28 cellular contexts compared by ENCODE assay signal in the genomic region with DNA sequence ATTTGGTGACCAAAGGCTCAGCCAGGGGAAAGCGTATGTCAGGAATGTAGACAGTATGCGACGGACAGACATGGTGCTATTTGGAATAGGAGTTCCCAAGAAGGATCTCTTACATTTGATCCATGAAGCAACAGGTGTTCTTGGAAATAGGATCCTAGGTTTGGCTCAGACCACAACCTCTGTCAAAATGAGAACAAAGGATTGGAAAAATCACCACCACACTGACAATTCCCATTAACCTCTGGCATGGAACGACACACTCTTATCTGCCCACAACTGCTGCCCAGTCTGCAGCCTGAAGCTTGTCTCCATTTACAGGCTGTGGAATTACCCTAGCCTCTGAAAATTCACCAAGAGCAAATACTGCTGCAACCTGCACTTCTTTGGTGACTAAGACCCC.
"Had no signal": no experiment of that assay in that cellular context is flagged by ENCODE, and none has a peak within 500 bp of the region (broad histone marks: within the 10 kb centered on the region; RNA-seq: fewer than 3 reads in every experiment).

No MANE protein-coding gene starts in this region.

- DNase-seq: activated CD4-positive, alpha-beta T cell treated with anti-CD3 and anti-CD28 coated beads for 48 hours; activated CD4-positive, alpha-beta T cell treated with anti-CD3 and anti-CD28 coated beads, Interleukin-2, amount 50 U/mL, for 48 hours; activated CD8-positive, alpha-beta memory T cell treated with anti-CD3 and anti-CD28 coated beads for 24 hours; activated effector memory CD4-positive, alpha-beta T cell treated with anti-CD3 and anti-CD28 coated beads, Interleukin-2, amount 50 U/mL, for 16 hours; activated naive CD4-positive, alpha-beta T cell treated with anti-CD3 and anti-CD28 coated beads for 36 hours; activated naive CD8-positive, alpha-beta T cell treated with anti-CD3 and anti-CD28 coated beads for 36 hours; adrenal gland; dermis blood vessel endothelial cell; effector CD4-positive, alpha-beta T cell; foreskin keratinocyte; left ventricle myocardium superior; mucosa of descending colon; naive B cell; nucleus accumbens; pancreas; sigmoid colon; stimulated activated CD4-positive, alpha-beta T cell treated with anti-CD3 and anti-CD28 coated beads, Interleukin-1b, Interleukin-23, amount 100 ng/mL, for 48 hours; stimulated activated naive B cell treated with anti-CD40 and anti-IgM and Interleukin-4, amounts not matched to agents 10 μg/mL and 1 μg/mL and 100 μg/mL, for 72 hours; stomach; thyroid gland; upper lobe of left lung had no signal

- ATAC-seq: foreskin keratinocyte; left ventricle myocardium superior; mucosa of descending colon; pancreas; stimulated activated naive B cell treated with anti-CD40 and anti-IgM and Interleukin-4, amounts not matched to agents 10 μg/mL and 1 μg/mL and 100 μg/mL, for 72 hours had no signal

- H3K27me3 Mint-ChIP-seq: activated naive CD8-positive, alpha-beta T cell treated with anti-CD3 and anti-CD28 coated beads for 36 hours; central memory CD8-positive, alpha-beta T cell; naive B cell; stimulated activated naive B cell treated with anti-CD40 and anti-IgM and Interleukin-4, amounts not matched to agents 10 μg/mL and 1 μg/mL and 100 μg/mL, for 72 hours had no signal

- H3K27ac ChIP-seq: adrenal gland, ascending aorta, esophagus muscularis mucosa, foreskin keratinocyte, pancreas, prostate gland, sigmoid colon, stomach, thyroid gland, upper lobe of left lung, vagina, VCaP had no signal

- H3K9me3 Mint-ChIP-seq: activated naive CD4-positive, alpha-beta T cell treated with anti-CD3 and anti-CD28 coated beads for 36 hours; activated naive CD8-positive, alpha-beta T cell treated with anti-CD3 and anti-CD28 coated beads for 36 hours; central memory CD8-positive, alpha-beta T cell; naive B cell; neural crest cell; stimulated activated naive B cell treated with anti-CD40 and anti-IgM and Interleukin-4, amounts not matched to agents 10 μg/mL and 1 μg/mL and 100 μg/mL, for 72 hours had no signal

- H3K27ac Mint-ChIP-seq: activated naive CD4-positive, alpha-beta T cell treated with anti-CD3 and anti-CD28 coated beads for 36 hours; activated naive CD8-positive, alpha-beta T cell treated with anti-CD3 and anti-CD28 coated beads for 36 hours; naive B cell; stimulated activated naive B cell treated with anti-CD40 and anti-IgM and Interleukin-4, amounts not matched to agents 10 μg/mL and 1 μg/mL and 100 μg/mL, for 72 hours had no signal

- H3K4me1 Mint-ChIP-seq: activated naive CD8-positive, alpha-beta T cell treated with anti-CD3 and anti-CD28 coated beads for 36 hours; central memory CD8-positive, alpha-beta T cell; naive B cell; neural crest cell; stimulated activated naive B cell treated with anti-CD40 and anti-IgM and Interleukin-4, amounts not matched to agents 10 μg/mL and 1 μg/mL and 100 μg/mL, for 72 hours had no signal

- H3K4me3 Mint-ChIP-seq: activated naive CD4-positive, alpha-beta T cell treated with anti-CD3 and anti-CD28 coated beads for 36 hours; activated naive CD8-positive, alpha-beta T cell treated with anti-CD3 and anti-CD28 coated beads for 36 hours; central memory CD8-positive, alpha-beta T cell; naive B cell; neural crest cell; stimulated activated naive B cell treated with anti-CD40 and anti-IgM and Interleukin-4, amounts not matched to agents 10 μg/mL and 1 μg/mL and 100 μg/mL, for 72 hours had no signal

- H3K36me3 Mint-ChIP-seq: naive B cell; stimulated activated naive B cell treated with anti-CD40 and anti-IgM and Interleukin-4, amounts not matched to agents 10 μg/mL and 1 μg/mL and 100 μg/mL, for 72 hours had no signal
